ENCODE assay signal across 15 cellular contexts in the genomic region with DNA sequence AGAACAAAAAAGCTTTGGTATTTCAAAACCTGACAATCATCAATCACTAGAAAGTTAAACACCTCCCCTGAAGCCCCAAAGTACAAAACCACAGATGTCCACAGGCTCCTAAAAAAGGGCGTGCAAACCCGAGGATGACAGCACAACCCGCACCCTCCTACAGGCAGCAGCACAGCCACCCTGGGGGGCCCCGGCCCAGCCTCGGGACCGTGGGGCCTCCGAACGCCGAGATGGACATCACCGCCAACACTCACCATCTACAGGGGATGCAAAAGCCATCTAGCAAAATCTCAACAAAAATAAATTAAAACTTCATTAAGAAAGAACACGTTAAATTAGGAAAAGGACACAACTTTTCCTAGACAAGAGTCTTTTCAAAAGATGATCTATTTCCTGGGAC.
"Had no signal": no experiment of that assay in that cellular context is flagged by ENCODE, and none has a peak within 500 bp of the region (broad histone marks: within the 10 kb centered on the region; RNA-seq: fewer than 3 reads in every experiment).

No MANE protein-coding gene starts in this region.

- DNase-seq: activated CD4-positive, alpha-beta T cell treated with anti-CD3 and anti-CD28 coated beads for 4 hours; activated CD8-positive, alpha-beta memory T cell treated with anti-CD3 and anti-CD28 coated beads, Interleukin-2, amount 50 U/mL, for 4 hours; activated CD8-positive, alpha-beta T cell treated with anti-CD3 and anti-CD28 coated beads for 36 hours; activated naive CD4-positive, alpha-beta T cell treated with anti-CD3 and anti-CD28 coated beads for 36 hours; left lung; stimulated activated CD4-positive, alpha-beta T cell treated with anti-CD3 and anti-CD28 coated beads, Interleukin-15, amount 100 ng/mL, for 24 hours; stimulated activated CD4-positive, alpha-beta T cell treated with anti-CD3 and anti-CD28 coated beads, Interleukin-4, amount 100 ng/mL, for 24 hours; T-helper 1 cell; WERI-Rb-1 had no signal

- H3K27me3 Mint-ChIP-seq: activated CD8-positive, alpha-beta T cell treated with anti-CD3 and anti-CD28 coated beads for 36 hours; activated T-helper 17 cell treated with anti-CD3 and anti-CD28 coated beads, Interleukin-2, amount 50 U/mL, for 72 hours; central memory CD8-positive, alpha-beta T cell; memory B cell; type B pancreatic cell had no signal

- H3K9me3 ChIP-seq: left lung, prostate gland had no signal

- H3K27ac Mint-ChIP-seq: activated CD8-positive, alpha-beta T cell treated with anti-CD3 and anti-CD28 coated beads for 36 hours; activated naive CD4-positive, alpha-beta T cell treated with anti-CD3 and anti-CD28 coated beads for 36 hours; activated T-helper 17 cell treated with anti-CD3 and anti-CD28 coated beads, Interleukin-2, amount 50 U/mL, for 72 hours; memory B cell; nephron; type B pancreatic cell had no signal

- H3K4me3 Mint-ChIP-seq: activated CD8-positive, alpha-beta T cell treated with anti-CD3 and anti-CD28 coated beads for 36 hours; activated naive CD4-positive, alpha-beta T cell treated with anti-CD3 and anti-CD28 coated beads for 36 hours; activated T-helper 17 cell treated with anti-CD3 and anti-CD28 coated beads, Interleukin-2, amount 50 U/mL, for 72 hours; central memory CD8-positive, alpha-beta T cell; memory B cell; type B pancreatic cell had no signal

- H3K27ac ChIP-seq: left lung, WERI-Rb-1 had no signal

- H3K4me3 ChIP-seq: left lung, prostate gland had no signal

- H3K36me3 ChIP-seq: prostate gland had no signal

- H3K27me3 ChIP-seq: left lung had no signal

- ATAC-seq: activated CD8-positive, alpha-beta T cell treated with anti-CD3 and anti-CD28 coated beads for 36 hours; activated T-helper 17 cell treated with anti-CD3 and anti-CD28 coated beads, Interleukin-2, amount 50 U/mL, for 72 hours had no signal

- H3K9me3 Mint-ChIP-seq: activated CD8-positive, alpha-beta T cell treated with anti-CD3 and anti-CD28 coated beads for 36 hours; activated naive CD4-positive, alpha-beta T cell treated with anti-CD3 and anti-CD28 coated beads for 36 hours; activated T-helper 17 cell treated with anti-CD3 and anti-CD28 coated beads, Interleukin-2, amount 50 U/mL, for 72 hours; central memory CD8-positive, alpha-beta T cell; memory B cell; nephron; type B pancreatic cell had no signal
